In the genomic region with DNA sequence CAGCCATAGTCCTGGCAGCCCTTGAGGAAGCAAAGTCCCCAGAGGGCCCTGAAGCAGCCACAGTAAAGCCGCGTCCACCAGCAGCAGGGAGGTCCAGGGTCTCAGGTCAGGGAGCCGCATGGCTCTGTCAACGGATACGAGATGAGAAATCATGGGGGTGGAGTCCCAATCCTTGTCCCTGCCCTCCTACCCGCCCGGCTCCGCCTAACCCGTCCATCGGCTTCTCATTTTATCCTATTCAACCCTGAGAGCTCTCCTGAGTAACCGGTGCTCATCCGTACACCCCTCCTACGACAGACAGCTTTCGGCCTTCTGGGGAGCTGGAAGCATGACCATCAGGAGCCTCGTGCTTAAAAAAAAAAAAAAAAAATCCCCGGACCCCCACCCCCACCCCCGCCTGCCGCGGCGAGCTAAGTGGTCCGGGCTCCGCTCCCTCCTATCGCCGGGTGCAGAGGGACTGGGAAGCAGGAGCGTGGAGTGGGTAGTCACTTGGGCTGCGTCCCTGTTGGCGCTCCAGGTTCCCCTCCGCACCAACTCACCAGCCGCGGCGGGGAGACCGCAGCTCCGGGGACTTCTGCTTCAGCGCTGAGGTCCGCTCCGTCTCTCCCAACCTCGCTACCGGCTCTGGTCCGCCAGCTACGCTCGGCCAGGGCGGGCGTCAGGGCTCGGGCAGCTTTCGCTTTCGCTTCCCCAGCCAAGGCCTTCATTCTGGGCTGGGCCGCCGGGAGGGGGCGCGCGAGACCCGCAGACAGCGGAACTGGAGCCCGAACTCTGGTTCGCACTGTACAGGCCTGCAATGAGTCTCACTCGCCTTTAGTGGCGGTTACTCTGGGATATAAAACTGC, we compare ENCODE assay signal across 8 cellular contexts. TPM values are rescaled to one million over a fixed set of nuclear protein-coding genes. Genes with fewer than 3 reads are reported as not detected.
A peak's percentile ranks its signal among the peaks of the same experiment; 100 is the strongest.
DNase-seq lines count a peak whose midpoint lies in the region; ATAC-seq, FAIRE-seq and TF ChIP-seq lines count a peak whose summit lies in the region.

Gene TAP2, minus strand, starts transcription at position 626 of the 845 bp plus-strand sequence. Its CDS starts 506 bp downstream, at position 120.

- intact Hi-C loops in endothelial cell of umbilical vein (cut with micrococcal nuclease) = loop anchor here (1.0 to 2.0 kb wide), 3 partner anchors 16 to 146 kb away; partner anchors contain the start of gene PSMB9

- no peaks in the 10 kb centered on the region for H3K9me3 ChIP-seq in OCI-LY3 (ENCODE audit: insufficient read depth, low read length)
- no peaks in the 10 kb centered on the region for H3K9me3 ChIP-seq in endothelial cell of umbilical vein (replicated peaks; ENCODE audit: control insufficient read depth, insufficient read depth, low read length)
- no peaks in the 10 kb centered on the region for H3K9me3 ChIP-seq in mononuclear cell (ENCODE audit: low read depth, low read length)

- H3K27me3 ChIP-seq in OCI-LY3 (ENCODE audit: low read depth, low read length) = no peaks in the 10 kb centered on the region
- no peaks in the 10 kb centered on the region for H3K27me3 ChIP-seq in endothelial cell of umbilical vein (ENCODE audit: control insufficient read depth in 2 of 2, insufficient read depth in 2 of 2, low read length in 2 of 2)
- no peaks in the 10 kb centered on the region for H3K27me3 ChIP-seq in mononuclear cell (ENCODE audit: insufficient read depth, low read length)

- DNase-seq in DMS114 treated with DMSO at 0.1 percent for 48 hours (lab: John Stamatoyannopoulos, UW; ENCODE audit: unreplicated experiment) (peak; percentile 90), HuH-7 (ENCODE audit: low spot score) (peak; percentile 90), endothelial cell of umbilical vein (ENCODE audit: low read depth, low spot score) (peak; percentile 94)
- peak; percentile 99 for DNase-seq in activated CD8-positive, alpha-beta memory T cell treated with anti-CD3 and anti-CD28 coated beads, Interleukin-2, amount 50 U/mL, for 48 hours
- peak; percentile 97 to 98 for DNase-seq in stimulated activated CD8-positive, alpha-beta memory T cell treated with anti-CD3 and anti-CD28 coated beads, Interleukin-2, amount 100 ng/mL, for 48 hours (ENCODE audit: low read depth in 2 of 2)

- peaks cover 50% of the 10 kb centered on the region for H3K4me1 ChIP-seq in OCI-LY3 (ENCODE audit: low read length)
- H3K4me1 ChIP-seq in endothelial cell of umbilical vein (ENCODE audit: control insufficient read depth, extremely low read depth, insufficient read depth, low read length) = peaks cover 9% of the 10 kb centered on the region
- peaks cover 66% of the 10 kb centered on the region for H3K4me1 ChIP-seq in mononuclear cell (ENCODE audit: insufficient read depth, low read length)

- H3K9me1 ChIP-seq in endothelial cell of umbilical vein (replicated peaks; ENCODE audit: control insufficient read depth, extremely low read depth, insufficient read depth, low read length) = no peaks in the 10 kb centered on the region

- peak; percentile 90 for FAIRE-seq in endothelial cell of umbilical vein (lab: Jason Lieb, UNC)

- H3K4me3 ChIP-seq in OCI-LY3 (ENCODE audit: low read length) = peak within 1 kb of the TSS; percentile 89
- H3K4me3 ChIP-seq in endothelial cell of umbilical vein (replicated peaks in 1 of 3; ENCODE audit: insufficient read depth in 1 of 3, low read depth in 1 of 3, low read length in 3 of 3) = peak within 1 kb of the TSS; percentile 30 to 89 (median 70)
- peak within 1 kb of the TSS; percentile 62 for H3K4me3 ChIP-seq in mononuclear cell (ENCODE audit: low read length)

- CTCF ChIA-PET in endothelial cell of umbilical vein (lab: Charles Lee) = interaction anchor here (0.6 to 11.0 kb wide), 49 partner anchors 11 to 940 kb away, joined by 3 to 397 read pairs (median 5); partner anchors contain the start of genes FKBPL, HLA-DMA, PSMB9 and TAP1

- peak; percentile 61 for ATAC-seq in GM21515 (IDR thresholded peaks at IDR 0.05; ENCODE audit: unreplicated experiment)

- H3K4me2 ChIP-seq in OCI-LY3 (ENCODE audit: low read length) (peak within 1 kb of the TSS; percentile 96), endothelial cell of umbilical vein (ENCODE audit: insufficient read depth, low read length) (peak within 1 kb of the TSS; percentile 83)

- H3K27ac ChIP-seq in OCI-LY3 (ENCODE audit: low read length) (peak within 1 kb of the TSS; percentile 71), endothelial cell of umbilical vein (ENCODE audit: insufficient read depth, low read depth, low read length) (peak within 1 kb of the TSS; percentile 54)

- POLR2A ChIA-PET in endothelial cell of umbilical vein (lab: Charles Lee) = interaction anchor here (0.5 to 1.9 kb wide), 6 partner anchors 15 to 135 kb away, joined by 3 to 16 read pairs (median 8); partner anchors contain the start of genes BRD2, PSMB9 and TAP1

- BruUV-seq in endothelial cell of umbilical vein (replicated peaks; lab: Mats Ljungman, UMichigan) = TSS peak; percentile 24

- H2AFZ ChIP-seq in OCI-LY3 (ENCODE audit: low read depth, low read length) (0 out of 2 replicates have a peak within 1 kb of the TSS, but pooled peaks have one; percentile 20), endothelial cell of umbilical vein (ENCODE audit: low read depth, low read length) (peak within 1 kb of the TSS; percentile 82)

- dilution Hi-C loops in endothelial cell of umbilical vein (cut with MboI; ENCODE audit: extremely low pct_ligation_motif_present, low sequenced_read_pairs) = no loop called here

- H3K79me2 ChIP-seq in OCI-LY3 (ENCODE audit: low read length) = peaks cover 25% of the 10 kb centered on the region
- peaks cover 9% of the 10 kb centered on the region for H3K79me2 ChIP-seq in endothelial cell of umbilical vein (ENCODE audit: control insufficient read depth, insufficient read depth, low read length)

- peak; percentile 64 for TF ChIP-seq POLR2A in endothelial cell of umbilical vein (IDR thresholded peaks at IDR 0.05; ENCODE audit: low read depth, low read length)

- peaks cover 50% of the 10 kb centered on the region for H3K36me3 ChIP-seq in OCI-LY3 (replicated peaks; ENCODE audit: low read depth, low read length)
- H3K36me3 ChIP-seq in endothelial cell of umbilical vein (ENCODE audit: control insufficient read depth in 2 of 2, extremely low read depth in 1 of 2, insufficient read depth in 2 of 2, low read length in 2 of 2) = peaks cover 0 to 3% of the 10 kb centered on the region in 2 experiments

- TF ChIP-seq CTCF in OCI-LY3 (IDR thresholded peaks at IDR 0.05; ENCODE audit: low read depth, low read length) = peak; percentile 76
- peak; percentile 92 to 99 for TF ChIP-seq CTCF in endothelial cell of umbilical vein (IDR thresholded peaks at IDR 0.05; ENCODE audit: extremely low read depth in 1 of 2, insufficient read depth in 1 of 2, low read depth in 1 of 2, low read length in 2 of 2)

- H4K20me1 ChIP-seq in OCI-LY3 (ENCODE audit: insufficient read depth, low read length) (no peaks in the 10 kb centered on the region), endothelial cell of umbilical vein (replicated peaks; ENCODE audit: control insufficient read depth, extremely low read depth, insufficient read depth, low read length) (no peaks in the 10 kb centered on the region)

- peak within 1 kb of the TSS; percentile 77 for H3K9ac ChIP-seq in OCI-LY3 (ENCODE audit: low read length)
- peak within 1 kb of the TSS; percentile 73 for H3K9ac ChIP-seq in endothelial cell of umbilical vein (replicated peaks; ENCODE audit: extremely low read depth, insufficient read depth, low read length)

TF ChIP-seq in endothelial cell of umbilical vein, 7 proteins besides CTCF, POLR2A, EP300 and RAD21:
- TF ChIP-seq, protein P1, sequence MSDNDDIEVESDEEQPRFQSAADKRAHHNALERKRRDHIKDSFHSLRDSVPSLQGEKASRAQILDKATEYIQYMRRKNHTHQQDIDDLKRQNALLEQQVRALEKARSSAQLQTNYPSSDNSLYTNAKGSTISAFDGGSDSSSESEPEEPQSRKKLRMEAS (IDR thresholded peaks at IDR 0.05; ENCODE audit: insufficient read depth, insufficient read length) = no peak
- TF ChIP-seq POLR2AphosphoS5 (IDR thresholded peaks at IDR 0.05; ENCODE audit: insufficient read depth, low read depth, low read length) (peak; percentile 35), JUN (IDR thresholded peaks at IDR 0.05; ENCODE audit: borderline replicate concordance, insufficient read depth, insufficient read length, low read depth) (no peak), MYC (IDR thresholded peaks at IDR 0.05; ENCODE audit: low read depth, low read length) (peak; percentile 5), GATA2 (IDR thresholded peaks at IDR 0.05; ENCODE audit: insufficient read depth, insufficient read length, low read depth, low read length) (no peak), EZH2 (IDR thresholded peaks at IDR 0.05; ENCODE audit: borderline replicate concordance, low read depth, low read length, severe bottlenecking) (no peak)

RNA-seq across cellular contexts. Expression of gene TAP2, which starts in this region (rescaled TPM):
- 49.7 and 57.8 TPM in 2 replicates for total RNA-seq in endothelial cell of umbilical vein
- 14.1 and 18.4 TPM in 2 replicates for polyA plus RNA-seq in endothelial cell of umbilical vein
- polyA plus RNA-seq in endothelial cell of umbilical vein (2011; cell fraction: cytosol; rRNA removed) = 14.8 and 16.1 TPM in 2 replicates
- 36.5 and 42.1 TPM in 2 replicates for polyA plus RNA-seq in endothelial cell of umbilical vein (2011; cell fraction: nucleus; rRNA removed)
- polyA plus RNA-seq in endothelial cell of umbilical vein (2012) = 25.4 and 27.9 TPM in 2 replicates
- 40.5 and 59.8 TPM in 2 replicates for polyA minus RNA-seq in endothelial cell of umbilical vein
- polyA minus RNA-seq in endothelial cell of umbilical vein (2011; cell fraction: cytosol; rRNA and poly(A)+ RNA removed) = 30.3 TPM
- 18.7 and 22.6 TPM in 2 replicates for polyA minus RNA-seq in endothelial cell of umbilical vein (2011; cell fraction: nucleus; rRNA and poly(A)+ RNA removed)
- 45.0 TPM for total RNA-seq in mononuclear cell

Comparison
In these comparisons a context has a peak if more than half of its experiments do, and no peak if none do; other contexts are left out.
1. Peak in every context shown above with its lines: DNase-seq, ATAC-seq, H3K4me3 ChIP-seq and H3K27ac ChIP-seq.